9 cellular contexts compared by ENCODE assay signal in the genomic region with DNA sequence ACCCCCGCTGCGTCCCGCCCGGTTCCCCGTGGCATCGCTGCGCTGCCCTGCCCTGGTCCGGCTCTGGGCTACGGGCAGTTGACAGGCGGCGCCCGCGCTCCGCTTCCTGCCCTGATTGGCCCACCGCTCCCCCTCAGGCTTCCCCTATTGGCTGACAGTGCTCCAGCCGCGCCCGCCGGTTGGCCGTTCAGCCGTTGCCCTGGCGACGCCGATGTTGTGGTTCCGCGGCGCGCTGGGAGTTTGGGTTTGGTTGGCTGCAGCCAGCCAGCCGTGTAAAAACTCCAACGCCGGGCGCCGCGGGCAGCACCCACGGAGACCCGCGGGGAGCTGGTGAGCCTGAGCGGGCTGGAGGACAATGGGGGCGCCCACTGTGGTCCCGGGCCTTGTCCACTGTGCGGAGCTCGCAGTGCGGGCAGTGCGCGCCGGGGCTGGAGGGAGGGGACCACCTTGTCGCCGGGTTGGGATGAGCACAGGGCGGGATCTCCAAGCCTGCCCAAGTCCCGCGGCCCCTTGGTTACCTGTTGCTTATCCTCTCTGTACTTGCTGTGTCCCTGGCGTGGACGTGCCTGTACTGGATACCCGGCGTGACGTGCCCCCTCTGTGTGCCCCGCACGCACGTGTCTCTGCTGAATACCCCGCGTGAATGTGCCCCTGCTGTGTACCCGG. TPM values are rescaled to one million over a fixed set of nuclear protein-coding genes. Genes with fewer than 3 reads are reported as not detected.
DNase-seq lines count a peak whose midpoint lies in the region; ATAC-seq, FAIRE-seq and TF ChIP-seq lines count a peak whose summit lies in the region.
"Had no signal": no experiment of that assay in that cellular context is flagged by ENCODE, and none has a peak within 500 bp of the region (broad histone marks: within the 10 kb centered on the region; RNA-seq: fewer than 3 reads in every experiment).

A gene (plus strand): TSS at position 243 of the 666 bp plus-strand sequence. CDS start 766 bp downstream, outside the sequence.

- peak; percentile 77 for TF ChIP-seq CTCF in HepG2 (CRISPR knock-in tag; IDR thresholded peaks at IDR 0.05)

- peak; percentile 100 for ATAC-seq in HG03039 (IDR thresholded peaks at IDR 0.05; ENCODE audit: unreplicated experiment)
- ATAC-seq in HepG2, result peak; percentile 99

- H3K9ac ChIP-seq in HepG2 (ENCODE audit: insufficient read depth, low read depth, low read length), result no peak within 1 kb of the TSS

- H2AFZ ChIP-seq in HepG2 (ENCODE audit: low read length), result no peak within 1 kb of the TSS

- H3K27me3 ChIP-seq in HepG2 (ENCODE audit: control insufficient read depth in 1 of 2, insufficient read depth in 2 of 2, low read length in 2 of 2), result peaks cover 0 to 23% of the 10 kb centered on the region in 2 experiments; a peak in 3 of 5 replicates

- no peak for TF ChIP-seq RAD21 in HepG2 (CRISPR knock-in tag; IDR thresholded peaks at IDR 0.05)

- BruUV-seq in HepG2 (replicated peaks; lab: Mats Ljungman, UMichigan), result no TSS peak

- H3K9me3 ChIP-seq in HepG2 (ENCODE audit: low read length), result no peaks in the 10 kb centered on the region

- no peak within 1 kb of the TSS for H3K27ac ChIP-seq in HepG2 (ENCODE audit: extremely low read length, insufficient read depth, low read length)
- H3K27ac ChIP-seq: C4-2B had no signal

- no peak for FAIRE-seq in HepG2 (lab: Jason Lieb, UNC)

- peak; percentile 64 for DNase-seq in SIG-M5 treated with dmso at 0.1 percent for 504 hours (lab: John Stamatoyannopoulos, UW; ENCODE audit: unreplicated experiment)
- DNase-seq in SIG-M5 (lab: John Stamatoyannopoulos, UW), result no peak
- peak; percentile 81 for DNase-seq in NCI-H2227 (lab: John Stamatoyannopoulos, UW; ENCODE audit: unreplicated experiment)
- DNase-seq in activated CD4-positive, alpha-beta T cell treated with anti-CD3 and anti-CD28 coated beads, Interleukin-2, amount 50 U/mL, for 24 hours (ENCODE audit: low read depth in 1 of 2, low spot score in 1 of 2), result peak; percentile 71 to 80
- peak; percentile 93 for DNase-seq in dermis blood vessel endothelial cell
- DNase-seq in HepG2 (ENCODE audit: low spot score), result peak; percentile 54
- DNase-seq in stimulated activated CD4-positive, alpha-beta T cell treated with anti-CD3 and anti-CD28 coated beads, Interleukin-1b, Interleukin-23, amount 100 ng/mL, for 4 hours (ENCODE audit: low read depth in 2 of 2), result peak; percentile 77 to 79

- peaks cover 10% of the 10 kb centered on the region for H3K4me1 ChIP-seq in HepG2 (ENCODE audit: insufficient read depth, low read length)

- POLR2A ChIA-PET in HepG2 (lab: Yijun Ruan, JAX), result no interaction called here

- CTCF ChIA-PET in HepG2 (lab: Yijun Ruan, JAX; ENCODE audit: low intra/inter-chr PET ratio, low total read pairs), result no interaction called here

- peak within 1 kb of the TSS in 2 of 3 experiments; percentile 37 to 63; a peak in 4 of 6 replicates for H3K4me3 ChIP-seq in HepG2 (replicated peaks in 1 of 3; ENCODE audit: insufficient read depth in 1 of 3, low read depth in 2 of 3, low read length in 3 of 3)

- peak within 1 kb of the TSS; percentile 79 for H3K4me2 ChIP-seq in HepG2 (ENCODE audit: low read depth, low read length)

- no peaks in the 10 kb centered on the region for H4K20me1 ChIP-seq in HepG2 (ENCODE audit: insufficient read depth, low read length)

- in situ Hi-C loops in HepG2 (cut with HindIII; ENCODE audit: extremely low pct_ligation_motif_present, low pct_unique_long_range_greater_than_20kb), result no loop called here

- TF ChIP-seq EP300 in HepG2 (IDR thresholded peaks at IDR 0.05; ENCODE audit: low read depth in 2 of 2, low read length in 2 of 2) (no peak), HepG2 (CRISPR knock-in tag; IDR thresholded peaks at IDR 0.05; ENCODE audit: borderline replicate concordance) (no peak)

- no peaks in the 10 kb centered on the region for H3K36me3 ChIP-seq in HepG2 (replicated peaks in 1 of 2; ENCODE audit: control insufficient read depth in 1 of 2, insufficient read depth in 2 of 2, low read length in 2 of 2)

- 0% methylated on average over 4 of the region's 62 CpGs for WGBS in HepG2 (ENCODE audit: low lambda C conversion rate)

- intact Hi-C loops in HepG2 (cut with micrococcal nuclease; ENCODE audit: unreplicated experiment), result loop anchor here (5.0 kb wide), 1 partner anchor 52 kb away; a partner anchor contains a TSS

- no peak for TF ChIP-seq POLR2A in HepG2 (IDR thresholded peaks at IDR 0.05; ENCODE audit: insufficient read depth in 1 of 2, low read depth in 2 of 2, low read length in 2 of 2)

- H3K79me2 ChIP-seq in HepG2 (ENCODE audit: insufficient read depth, low read length), result no peaks in the 10 kb centered on the region

TF ChIP-seq in HepG2, 621 proteins besides CTCF, POLR2A, EP300 and RAD21 (continues in another document):
- TF ChIP-seq SALL1 (CRISPR knock-in tag; IDR thresholded peaks at IDR 0.05) (peak; percentile 30; the same call in 1 of the 2 replicates), POLR2AphosphoS5 (IDR thresholded peaks at IDR 0.05; ENCODE audit: low read depth, low read length) (no peak), ZNF724P (CRISPR knock-in tag; IDR thresholded peaks at IDR 0.05; ENCODE audit: borderline replicate concordance) (no peak; the same call in 1 of the 2 replicates), SMC3 (IDR thresholded peaks at IDR 0.05; ENCODE audit: low read length) (no peak), AKAP8 (CRISPR knock-in tag; IDR thresholded peaks at IDR 0.05) (no peak), CBX1 (IDR thresholded peaks at IDR 0.05; ENCODE audit: low read depth) (peak; percentile 71), ZBTB7B (CRISPR knock-in tag; IDR thresholded peaks at IDR 0.05) (no peak)
- TF ChIP-seq, protein P1, sequence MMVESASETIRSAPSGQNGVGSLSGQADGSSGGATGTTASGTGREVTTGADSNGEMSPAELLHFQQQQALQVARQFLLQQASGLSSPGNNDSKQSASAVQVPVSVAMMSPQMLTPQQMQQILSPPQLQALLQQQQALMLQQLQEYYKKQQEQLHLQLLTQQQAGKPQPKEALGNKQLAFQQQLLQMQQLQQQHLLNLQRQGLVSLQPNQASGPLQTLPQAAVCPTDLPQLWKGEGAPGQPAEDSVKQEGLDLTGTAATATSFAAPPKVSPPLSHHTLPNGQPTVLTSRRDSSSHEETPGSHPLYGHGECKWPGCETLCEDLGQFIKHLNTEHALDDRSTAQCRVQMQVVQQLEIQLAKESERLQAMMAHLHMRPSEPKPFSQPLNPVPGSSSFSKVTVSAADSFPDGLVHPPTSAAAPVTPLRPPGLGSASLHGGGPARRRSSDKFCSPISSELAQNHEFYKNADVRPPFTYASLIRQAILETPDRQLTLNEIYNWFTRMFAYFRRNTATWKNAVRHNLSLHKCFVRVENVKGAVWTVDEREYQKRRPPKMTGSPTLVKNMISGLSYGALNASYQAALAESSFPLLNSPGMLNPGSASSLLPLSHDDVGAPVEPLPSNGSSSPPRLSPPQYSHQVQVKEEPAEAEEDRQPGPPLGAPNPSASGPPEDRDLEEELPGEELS (CRISPR knock-in tag; IDR thresholded peaks at IDR 0.05), result no peak
- TF ChIP-seq, protein P2, sequence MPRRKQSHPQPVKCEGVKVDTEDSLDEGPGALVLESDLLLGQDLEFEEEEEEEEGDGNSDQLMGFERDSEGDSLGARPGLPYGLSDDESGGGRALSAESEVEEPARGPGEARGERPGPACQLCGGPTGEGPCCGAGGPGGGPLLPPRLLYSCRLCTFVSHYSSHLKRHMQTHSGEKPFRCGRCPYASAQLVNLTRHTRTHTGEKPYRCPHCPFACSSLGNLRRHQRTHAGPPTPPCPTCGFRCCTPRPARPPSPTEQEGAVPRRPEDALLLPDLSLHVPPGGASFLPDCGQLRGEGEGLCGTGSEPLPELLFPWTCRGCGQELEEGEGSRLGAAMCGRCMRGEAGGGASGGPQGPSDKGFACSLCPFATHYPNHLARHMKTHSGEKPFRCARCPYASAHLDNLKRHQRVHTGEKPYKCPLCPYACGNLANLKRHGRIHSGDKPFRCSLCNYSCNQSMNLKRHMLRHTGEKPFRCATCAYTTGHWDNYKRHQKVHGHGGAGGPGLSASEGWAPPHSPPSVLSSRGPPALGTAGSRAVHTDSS (CRISPR knock-in tag; conservative IDR thresholded peaks at IDR 0.05), result no peak
- TF ChIP-seq, protein P3, sequence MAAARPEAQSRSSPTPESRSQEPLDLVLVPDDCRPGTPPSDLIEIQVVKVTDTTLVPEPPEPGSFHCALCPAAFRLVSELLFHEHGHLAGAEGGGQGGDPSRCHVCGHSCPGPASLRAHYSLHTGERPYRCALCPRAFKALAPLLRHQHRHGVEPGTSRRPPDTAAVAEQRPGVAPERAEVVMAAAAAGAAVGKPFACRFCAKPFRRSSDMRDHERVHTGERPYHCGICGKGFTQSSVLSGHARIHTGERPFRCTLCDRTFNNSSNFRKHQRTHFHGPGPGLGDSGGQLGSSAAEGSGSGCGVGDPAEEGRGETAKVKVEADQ (CRISPR knock-in tag; IDR thresholded peaks at IDR 0.05; ENCODE audit: borderline replicate concordance), result no peak

RNA-seq across cellular contexts. Expression of the gene that starts here (rescaled TPM):
- total RNA-seq in dermis blood vessel endothelial cell (not detected in 2 replicates), HepG2 (2016; rRNA removed; fragmentation: Illumina TruSeq; extraction: Trizol) (not detected in 2 replicates)
- total RNA-seq in HepG2 (2016; cell fraction: cytosol; rRNA removed; fragmentation: Illumina TruSeq; extraction: Trizol; ENCODE audit: low read depth), result not detected in 2 replicates
- total RNA-seq in HepG2 (2016; cell fraction: insoluble cytoplasmic fraction; rRNA removed; fragmentation: Illumina TruSeq; extraction: Trizol), result not detected in 2 replicates
- total RNA-seq in HepG2 (2016; cell fraction: membrane; rRNA removed; fragmentation: Illumina TruSeq; extraction: Trizol), result not detected in 2 replicates
- total RNA-seq in HepG2 (2016; cell fraction: nucleus; rRNA removed; fragmentation: Illumina TruSeq; extraction: Trizol), result not detected in 2 replicates
- not detected in 2 replicates for polyA plus RNA-seq in HepG2 (2011; rRNA removed)
- not detected in 2 replicates for polyA plus RNA-seq in HepG2 (2011; cell fraction: cytosol; rRNA removed)
- polyA plus RNA-seq in HepG2 (2011; cell fraction: nucleus; rRNA removed), result not detected in 2 replicates
- polyA plus RNA-seq in HepG2 (2012), result not detected in 2 replicates
- not detected in 2 replicates for polyA plus RNA-seq in HepG2 (2016; cell fraction: cytosol; fragmentation: Illumina TruSeq; extraction: Trizol; ENCODE audit: low read depth)
- not detected in 2 replicates for polyA plus RNA-seq in HepG2 (2016; cell fraction: insoluble cytoplasmic fraction; fragmentation: Illumina TruSeq; extraction: Trizol; ENCODE audit: low read depth)
- polyA plus RNA-seq in HepG2 (2016; cell fraction: membrane; fragmentation: Illumina TruSeq; extraction: Trizol; ENCODE audit: low read depth), result not detected in 2 replicates
- polyA plus RNA-seq in HepG2 (2016; cell fraction: nucleus; fragmentation: Illumina TruSeq; extraction: Trizol; ENCODE audit: insufficient read depth, low read depth), result not detected in 2 replicates
- not detected in 2 replicates for polyA minus RNA-seq in HepG2 (2011; rRNA and poly(A)+ RNA removed; ENCODE audit: low replicate concordance)
- not detected in 2 replicates for polyA minus RNA-seq in HepG2 (2011; cell fraction: cytosol; rRNA and poly(A)+ RNA removed)
- not detected in 2 replicates for polyA minus RNA-seq in HepG2 (2011; cell fraction: nucleus; rRNA and poly(A)+ RNA removed)

Comparison
In these comparisons a context has a peak if more than half of its experiments do, and no peak if none do; other contexts are left out.
1. Peak in DNase-seq in dermis blood vessel endothelial cell; RNA of the gene not detected or under 1 TPM.
2. Peak in DNase-seq, ATAC-seq, H3K4me3 ChIP-seq and H3K4me2 ChIP-seq in HepG2; RNA of the gene not detected or under 1 TPM.